15 cellular contexts compared by ENCODE assay signal in the genomic region with DNA sequence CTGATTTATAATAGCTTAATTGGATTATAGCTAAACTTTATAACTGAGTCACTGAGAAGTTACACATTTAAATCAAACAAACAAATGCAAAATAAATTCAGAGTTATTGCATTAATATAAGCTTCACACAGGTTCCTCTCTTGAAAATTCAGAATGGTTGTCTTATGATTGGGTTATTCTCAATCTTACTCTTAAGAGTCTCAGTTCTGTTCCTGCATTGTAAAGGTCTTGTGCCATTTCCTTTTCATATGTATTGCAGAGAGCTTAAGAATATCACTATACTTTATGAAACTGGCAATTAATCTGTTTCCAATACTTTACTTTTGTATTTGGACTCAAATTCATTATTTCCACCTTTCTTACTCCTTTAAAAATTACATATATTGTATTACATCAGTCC.
A peak's percentile ranks its signal among the peaks of the same experiment; 100 is the strongest.
DNase-seq lines count a peak whose midpoint lies in the region; ATAC-seq, FAIRE-seq and TF ChIP-seq lines count a peak whose summit lies in the region.
"Had no signal": no experiment of that assay in that cellular context is flagged by ENCODE, and none has a peak within 500 bp of the region (broad histone marks: within the 10 kb centered on the region; RNA-seq: fewer than 3 reads in every experiment).

No MANE protein-coding gene starts in this region.

- H3K9me3 ChIP-seq in GM12878 (replicated peaks; ENCODE audit: control insufficient read depth, insufficient read depth, low read length) = peaks cover 7% of the 10 kb centered on the region
- H3K9me3 ChIP-seq: BLaER1, Peyer's patch had no signal

- TF ChIP-seq EP300 in GM12878 (IDR thresholded peaks at IDR 0.05; ENCODE audit: borderline replicate concordance in 1 of 2, control insufficient read depth in 1 of 2, low read depth in 2 of 2, low read length in 2 of 2) = no peak; a peak in 1 of 4 replicates

- RAD21 ChIA-PET in GM12878 (lab: Charles Lee; ENCODE audit: unreplicated experiment) = interaction anchor here (0.8 to 2.9 kb wide), 15 partner anchors 8 to 139 kb away, joined by 3 to 25 read pairs (median 5); partner anchors contain the start of gene KCND2

- in situ Hi-C loops in GM12878 (cut with MboI) = loop anchor here (25.0 kb wide), 1 partner anchor 975 kb away; the partner anchor contains the start of gene FAM3C

- no TSS peak for BruUV-seq in GM12878 (replicated peaks; lab: Mats Ljungman, UMichigan)

- intact Hi-C loops in GM12878 (cut with micrococcal nuclease; ENCODE audit: unreplicated experiment) = no loop called here

- DNase-seq in GM12878 (ENCODE audit: low read depth, low spot score) = no peak
- DNase-seq in AG08395 (ENCODE audit: low spot score) = no peak
- DNase-seq in amygdala (lab: John Stamatoyannopoulos, UW) = no peak
- DNase-seq in RKO (ENCODE audit: low spot score) = no peak
- DNase-seq: activated CD8-positive, alpha-beta memory T cell treated with anti-CD3 and anti-CD28 coated beads for 24 hours; NCI-H345; Peyer's patch; posterior cingulate gyrus; stimulated activated naive CD8-positive, alpha-beta T cell treated with anti-CD3 and anti-CD28 coated beads, Interleukin-15, amount 100 ng/mL, for 72 hours had no signal

- POLR2A ChIA-PET in GM12878 (lab: Charles Lee) = interaction anchor here (0.6 to 2.2 kb wide), 7 partner anchors 9 to 139 kb away, joined by 3 to 17 read pairs (median 7); partner anchors contain the start of gene KCND2

- no peak for TF ChIP-seq RAD21 in GM12878 (IDR thresholded peaks at IDR 0.05; ENCODE audit: insufficient read depth, low read depth, low read length)

- 0 out of 2 replicates have a peak overlapping the region, but pooled peaks have one; percentile 36 for H3K4me3 ChIP-seq in GM12878
- H3K4me3 ChIP-seq: BLaER1, Peyer's patch had no signal

- H3K9ac ChIP-seq in GM12878 (ENCODE audit: control insufficient read depth, insufficient read depth, low read length) = no peak overlapping the region
- H3K9ac ChIP-seq: BLaER1 had no signal

- H3K27ac ChIP-seq in GM12878 (ENCODE audit: control insufficient read depth, insufficient read depth) = peak overlapping the region; percentile 75
- H3K27ac ChIP-seq: BLaER1, Peyer's patch had no signal

- H4K20me1 ChIP-seq in GM12878 (ENCODE audit: control insufficient read depth, insufficient read depth) = no peaks in the 10 kb centered on the region
- H4K20me1 ChIP-seq: BLaER1 had no signal

- ATAC-seq in GM18907 (IDR thresholded peaks at IDR 0.05; ENCODE audit: unreplicated experiment) (peak; percentile 80), GM21717 (IDR thresholded peaks at IDR 0.05; ENCODE audit: unreplicated experiment) (peak; percentile 90), HG03060 (IDR thresholded peaks at IDR 0.05; ENCODE audit: low read depth, unreplicated experiment) (peak; percentile 90), GM12878 (peak; percentile 82)
- no peak for ATAC-seq in activated CD4-positive, CD25-positive, alpha-beta regulatory T cell treated with anti-CD3 and anti-CD28 coated beads, Interleukin-2, amount 50 U/mL, for 24 hours
- ATAC-seq: stimulated activated naive CD8-positive, alpha-beta T cell treated with anti-CD3 and anti-CD28 coated beads, Interleukin-15, amount 100 ng/mL, for 72 hours had no signal

- SMC1A ChIA-PET in GM12878 (lab: Charles Lee; ENCODE audit: uncharacterized antibody, unreplicated experiment) = interaction anchor here (0.6 to 16.1 kb wide), 26 partner anchors 9 to 139 kb away, joined by 3 to 305 read pairs (median 4); partner anchors contain the start of gene KCND2

- peak; percentile 49 for FAIRE-seq in GM12878 (lab: Jason Lieb, UNC)
- FAIRE-seq: colon had no signal

- TF ChIP-seq POLR2A in GM12878 (IDR thresholded peaks at IDR 0.05; ENCODE audit: low read depth, low read length) = no peak

- no peaks in the 10 kb centered on the region for H3K27me3 ChIP-seq in GM12878 (replicated peaks in 1 of 2; ENCODE audit: control insufficient read depth in 2 of 2, insufficient read depth in 2 of 2, low read length in 1 of 2)
- H3K27me3 ChIP-seq: BLaER1, Peyer's patch had no signal

- peaks cover 3% of the 10 kb centered on the region for H3K4me1 ChIP-seq in GM12878 (ENCODE audit: control insufficient read depth, insufficient read depth, low read length)
- H3K4me1 ChIP-seq: BLaER1, Peyer's patch had no signal

- peaks cover 40% of the 10 kb centered on the region for H3K79me2 ChIP-seq in GM12878 (ENCODE audit: control insufficient read depth, insufficient read depth, low read length)

- H3K4me2 ChIP-seq in GM12878 (ENCODE audit: control insufficient read depth, insufficient read depth) = peak overlapping the region; percentile 35; the same call in 1 of the 2 replicates
- H3K4me2 ChIP-seq: BLaER1 had no signal

- CTCF ChIA-PET in GM12878 (lab: Yijun Ruan, JAX) = interaction anchor here (0.7 to 2.1 kb wide), 9 partner anchors 9 to 143 kb away, joined by 3 to 7 read pairs (median 5); no protein-coding TSS in a partner anchor

- TF ChIP-seq CTCF in GM12878 (IDR thresholded peaks at IDR 0.05 in 2 of 3, conservative IDR thresholded peaks at IDR 0.05 in 1 of 3; ENCODE audit: control insufficient read depth in 2 of 3, extremely low read depth in 1 of 3, insufficient read depth in 1 of 3, low read depth in 3 of 3, low read length in 3 of 3) = no peak

- H2AFZ ChIP-seq in GM12878 (ENCODE audit: control insufficient read depth, low read depth, low read length) = 0 out of 2 replicates have a peak overlapping the region, but pooled peaks have one; percentile 15

- H3K36me3 ChIP-seq in GM12878 (ENCODE audit: control insufficient read depth in 2 of 2, insufficient read depth in 2 of 2, low read length in 1 of 2) = peaks cover 0 to 2% of the 10 kb centered on the region in 2 experiments; a peak in 2 of 4 replicates
- H3K36me3 ChIP-seq: BLaER1, Peyer's patch had no signal

TF ChIP-seq in GM12878, 131 proteins besides CTCF, POLR2A, EP300 and RAD21:
- TF ChIP-seq NFIC (IDR thresholded peaks at IDR 0.05; ENCODE audit: low read depth, low read length) (peak; percentile 83), CHD1 (IDR thresholded peaks at IDR 0.05; ENCODE audit: low read depth, low read length) (no peak), BCL3 (IDR thresholded peaks at IDR 0.05; ENCODE audit: borderline replicate concordance, insufficient read depth, low read depth, low read length, poor library complexity, severe bottlenecking) (no peak), BHLHE40 (IDR thresholded peaks at IDR 0.05; ENCODE audit: borderline replicate concordance in 1 of 2, low read depth in 2 of 2, low read length in 1 of 2) (peak in 1 of 2 experiments; percentile 40; a peak in 1 of 4 replicates), YBX1 (IDR thresholded peaks at IDR 0.05) (no peak), JUNB (IDR thresholded peaks at IDR 0.05) (peak; percentile 79), BRCA1 (IDR thresholded peaks at IDR 0.05; ENCODE audit: low read depth, low read length) (no peak), IRF4 (IDR thresholded peaks at IDR 0.05; ENCODE audit: low read depth, low read length) (0 out of 2 replicates have a peak, but pooled peaks have one; percentile 14), SPI1 (IDR thresholded peaks at IDR 0.05; ENCODE audit: borderline replicate concordance, insufficient read depth, low read depth, low read length) (peak; percentile 63; the same call in 1 of the 2 replicates)
- TF ChIP-seq, protein P1, sequence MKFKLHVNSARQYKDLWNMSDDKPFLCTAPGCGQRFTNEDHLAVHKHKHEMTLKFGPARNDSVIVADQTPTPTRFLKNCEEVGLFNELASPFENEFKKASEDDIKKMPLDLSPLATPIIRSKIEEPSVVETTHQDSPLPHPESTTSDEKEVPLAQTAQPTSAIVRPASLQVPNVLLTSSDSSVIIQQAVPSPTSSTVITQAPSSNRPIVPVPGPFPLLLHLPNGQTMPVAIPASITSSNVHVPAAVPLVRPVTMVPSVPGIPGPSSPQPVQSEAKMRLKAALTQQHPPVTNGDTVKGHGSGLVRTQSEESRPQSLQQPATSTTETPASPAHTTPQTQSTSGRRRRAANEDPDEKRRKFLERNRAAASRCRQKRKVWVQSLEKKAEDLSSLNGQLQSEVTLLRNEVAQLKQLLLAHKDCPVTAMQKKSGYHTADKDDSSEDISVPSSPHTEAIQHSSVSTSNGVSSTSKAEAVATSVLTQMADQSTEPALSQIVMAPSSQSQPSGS (IDR thresholded peaks at IDR 0.05; ENCODE audit: low read length) = 0 out of 2 replicates have a peak, but pooled peaks have one; percentile 36
- TF ChIP-seq, protein P2, sequence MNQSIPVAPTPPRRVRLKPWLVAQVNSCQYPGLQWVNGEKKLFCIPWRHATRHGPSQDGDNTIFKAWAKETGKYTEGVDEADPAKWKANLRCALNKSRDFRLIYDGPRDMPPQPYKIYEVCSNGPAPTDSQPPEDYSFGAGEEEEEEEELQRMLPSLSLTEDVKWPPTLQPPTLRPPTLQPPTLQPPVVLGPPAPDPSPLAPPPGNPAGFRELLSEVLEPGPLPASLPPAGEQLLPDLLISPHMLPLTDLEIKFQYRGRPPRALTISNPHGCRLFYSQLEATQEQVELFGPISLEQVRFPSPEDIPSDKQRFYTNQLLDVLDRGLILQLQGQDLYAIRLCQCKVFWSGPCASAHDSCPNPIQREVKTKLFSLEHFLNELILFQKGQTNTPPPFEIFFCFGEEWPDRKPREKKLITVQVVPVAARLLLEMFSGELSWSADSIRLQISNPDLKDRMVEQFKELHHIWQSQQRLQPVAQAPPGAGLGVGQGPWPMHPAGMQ (IDR thresholded peaks at IDR 0.05; ENCODE audit: borderline replicate concordance) = no peak

Comparison
In these comparisons a context has a peak if more than half of its experiments do, and no peak if none do; other contexts are left out.
1. ATAC-seq: peak in GM18907 (single experiment), GM21717 (single experiment), HG03060 (single experiment) and GM12878 (single experiment); none in activated CD4-positive, CD25-positive, alpha-beta regulatory T cell treated with anti-CD3 and anti-CD28 coated beads, Interleukin-2, amount 50 U/mL, for 24 hours (0 of 2).